Comparison of ENCODE assay signal across 36 cellular contexts in the genomic region with DNA sequence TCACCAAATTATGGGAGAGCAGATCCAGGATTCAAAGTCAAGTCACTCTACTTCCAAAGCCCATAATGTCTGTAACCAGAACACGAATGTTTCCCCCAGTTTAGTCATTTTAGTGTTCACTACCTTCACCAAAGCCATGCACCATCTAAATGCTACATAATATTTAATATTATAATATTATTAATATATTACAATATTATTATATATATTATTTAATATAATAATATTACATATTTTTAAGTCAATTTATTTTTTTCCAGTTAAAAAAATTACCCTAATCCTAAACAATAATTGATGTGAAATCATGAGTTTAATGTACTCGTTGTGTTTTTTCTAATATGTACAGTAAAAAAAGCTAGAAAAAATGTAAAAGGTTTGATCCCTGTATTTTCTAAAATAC.
"Had no signal": no experiment of that assay in that cellular context is flagged by ENCODE, and none has a peak within 500 bp of the region (broad histone marks: within the 10 kb centered on the region; RNA-seq: fewer than 3 reads in every experiment).

No MANE protein-coding gene starts in this region.

- H3K4me1 Mint-ChIP-seq: activated CD4-positive, alpha-beta memory T cell treated with anti-CD3 and anti-CD28 coated beads, Interleukin-2, amount 10 ng/mL, durations not matched to agents 7 days and 5 days; activated CD4-positive, alpha-beta T cell treated with anti-CD3 and anti-CD28 coated beads for 36 hours; activated CD4-positive, alpha-beta T cell treated with anti-CD3 and anti-CD28 coated beads, Interleukin-2, amount 10 ng/mL, durations not matched to agents 7 days and 5 days; activated naive CD4-positive, alpha-beta T cell treated with anti-CD3 and anti-CD28 coated beads, Interleukin-2, amount 10 ng/mL, durations not matched to agents 7 days and 5 days; activated naive CD8-positive, alpha-beta T cell treated with anti-CD3 and anti-CD28 coated beads, Interleukin-2, amount 10 ng/mL, durations not matched to agents 7 days and 5 days; central memory CD8-positive, alpha-beta T cell had no signal

- H3K36me3 Mint-ChIP-seq: activated naive CD4-positive, alpha-beta T cell treated with anti-CD3 and anti-CD28 coated beads, Interleukin-2, amount 10 ng/mL, durations not matched to agents 7 days and 5 days; activated naive CD4-positive, alpha-beta T cell treated with anti-CD3 and anti-CD28 coated beads, Interleukin-2, amount 50 U/mL, for 72 hours had no signal

- H3K9me3 ChIP-seq: esophagus muscularis mucosa, gastrocnemius medialis, heart left ventricle had no signal

- H3K27ac ChIP-seq: brain microvascular endothelial cell, esophagus muscularis mucosa, foreskin keratinocyte, gastrocnemius medialis, heart left ventricle, WERI-Rb-1 had no signal

- H3K4me3 ChIP-seq: esophagus muscularis mucosa, gastrocnemius medialis, heart left ventricle had no signal

- H3K4me3 Mint-ChIP-seq: activated CD4-positive, alpha-beta memory T cell treated with anti-CD3 and anti-CD28 coated beads, Interleukin-2, amount 10 ng/mL, durations not matched to agents 7 days and 5 days; activated CD4-positive, alpha-beta T cell treated with anti-CD3 and anti-CD28 coated beads for 36 hours; activated CD4-positive, alpha-beta T cell treated with anti-CD3 and anti-CD28 coated beads, Interleukin-2, amount 10 ng/mL, durations not matched to agents 7 days and 5 days; activated naive CD4-positive, alpha-beta T cell treated with anti-CD3 and anti-CD28 coated beads, Interleukin-2, amount 10 ng/mL, durations not matched to agents 7 days and 5 days; activated naive CD8-positive, alpha-beta T cell treated with anti-CD3 and anti-CD28 coated beads, Interleukin-2, amount 10 ng/mL, durations not matched to agents 7 days and 5 days; activated T-cell treated with anti-CD3 and anti-CD28 coated beads, Interleukin-2, amount 50 U/mL, for 24 hours; activated T-cell treated with anti-CD3 and anti-CD28 coated beads, Interleukin-2, amount 50 U/mL, for 72 hours; central memory CD8-positive, alpha-beta T cell; effector memory CD8-positive, alpha-beta T cell; T-helper 17 cell; T-helper 2 cell treated with Interferon-gamma antibody and Interleukin-4, amounts not matched to agents 5 μg/mL and 100 μg/mL, for 36 hours had no signal

- DNase-seq: activated CD4-positive, alpha-beta memory T cell treated with anti-CD3 and anti-CD28 coated beads, Interleukin-2, amount 10 ng/mL, durations not matched to agents 7 days and 5 days; activated CD4-positive, alpha-beta T cell treated with anti-CD3 and anti-CD28 coated beads for 36 hours; activated CD4-positive, alpha-beta T cell treated with anti-CD3 and anti-CD28 coated beads, Interleukin-2, amount 10 ng/mL, durations not matched to agents 7 days and 5 days; activated CD4-positive, alpha-beta T cell treated with anti-CD3 and anti-CD28 coated beads, Interleukin-2, amount 50 U/mL, for 4 hours; activated CD4-positive, CD25-positive, alpha-beta regulatory T cell; activated CD4-positive, CD25-positive, alpha-beta regulatory T cell treated with anti-CD3 and anti-CD28 coated beads, Interleukin-2, amount 50 U/mL, for 72 hours; activated CD8-positive, alpha-beta memory T cell treated with anti-CD3 and anti-CD28 coated beads, Interleukin-2, amount 50 U/mL, for 48 hours; activated gamma-delta T cell; activated naive CD4-positive, alpha-beta T cell; activated naive CD4-positive, alpha-beta T cell treated with anti-CD3 and anti-CD28 coated beads, Interleukin-2, amount 10 ng/mL, durations not matched to agents 7 days and 5 days; activated naive CD8-positive, alpha-beta T cell treated with anti-CD3 and anti-CD28 coated beads, Interleukin-2, amount 10 ng/mL, durations not matched to agents 7 days and 5 days; activated T-cell treated with anti-CD3 and anti-CD28 coated beads for 4 hours; activated T-cell treated with anti-CD3 and anti-CD28 coated beads, Interleukin-2, amount 50 U/mL, for 24 hours; activated T-cell treated with anti-CD3 and anti-CD28 coated beads, Interleukin-2, amount 50 U/mL, for 72 hours; amniotic stem cell; cortex of kidney; dermis blood vessel endothelial cell; effector CD4-positive, alpha-beta T cell; effector memory CD8-positive, alpha-beta T cell; erythroblast; foreskin keratinocyte; glutamatergic neuron; heart left ventricle; T-helper 1 cell; T-helper 17 cell; T1000; WERI-Rb-1 had no signal

- H3K9me3 Mint-ChIP-seq: activated naive CD4-positive, alpha-beta T cell treated with anti-CD3 and anti-CD28 coated beads, Interleukin-2, amount 10 ng/mL, durations not matched to agents 7 days and 5 days; activated T-cell treated with anti-CD3 and anti-CD28 coated beads, Interleukin-2, amount 50 U/mL, for 24 hours; activated T-cell treated with anti-CD3 and anti-CD28 coated beads, Interleukin-2, amount 50 U/mL, for 72 hours; central memory CD8-positive, alpha-beta T cell; effector memory CD8-positive, alpha-beta T cell; T-helper 2 cell treated with Interferon-gamma antibody and Interleukin-4, amounts not matched to agents 5 μg/mL and 100 μg/mL, for 36 hours had no signal

- H3K27me3 Mint-ChIP-seq: activated CD4-positive, alpha-beta memory T cell treated with anti-CD3 and anti-CD28 coated beads, Interleukin-2, amount 10 ng/mL, durations not matched to agents 7 days and 5 days; activated CD4-positive, alpha-beta T cell treated with anti-CD3 and anti-CD28 coated beads for 36 hours; activated CD4-positive, alpha-beta T cell treated with anti-CD3 and anti-CD28 coated beads, Interleukin-2, amount 10 ng/mL, durations not matched to agents 7 days and 5 days; activated naive CD4-positive, alpha-beta T cell treated with anti-CD3 and anti-CD28 coated beads, Interleukin-2, amount 10 ng/mL, durations not matched to agents 7 days and 5 days; activated naive CD8-positive, alpha-beta T cell treated with anti-CD3 and anti-CD28 coated beads, Interleukin-2, amount 10 ng/mL, durations not matched to agents 7 days and 5 days; activated T-cell treated with anti-CD3 and anti-CD28 coated beads, Interleukin-2, amount 50 U/mL, for 24 hours; central memory CD8-positive, alpha-beta T cell; effector memory CD8-positive, alpha-beta T cell; T-helper 17 cell had no signal

- H3K36me3 ChIP-seq: brain microvascular endothelial cell, esophagus muscularis mucosa, gastrocnemius medialis, heart left ventricle, WERI-Rb-1 had no signal

- H3K27ac Mint-ChIP-seq: activated CD4-positive, alpha-beta memory T cell treated with anti-CD3 and anti-CD28 coated beads, Interleukin-2, amount 10 ng/mL, durations not matched to agents 7 days and 5 days; activated CD4-positive, alpha-beta T cell treated with anti-CD3 and anti-CD28 coated beads for 36 hours; activated CD4-positive, alpha-beta T cell treated with anti-CD3 and anti-CD28 coated beads, Interleukin-2, amount 10 ng/mL, durations not matched to agents 7 days and 5 days; activated naive CD4-positive, alpha-beta T cell treated with anti-CD3 and anti-CD28 coated beads, Interleukin-2, amount 10 ng/mL, durations not matched to agents 7 days and 5 days; activated naive CD4-positive, alpha-beta T cell treated with anti-CD3 and anti-CD28 coated beads, Interleukin-2, amount 50 U/mL, for 72 hours; activated naive CD8-positive, alpha-beta T cell treated with anti-CD3 and anti-CD28 coated beads, Interleukin-2, amount 10 ng/mL, durations not matched to agents 7 days and 5 days; activated T-cell treated with anti-CD3 and anti-CD28 coated beads, Interleukin-2, amount 50 U/mL, for 24 hours; activated T-cell treated with anti-CD3 and anti-CD28 coated beads, Interleukin-2, amount 50 U/mL, for 72 hours; T-helper 17 cell; T-helper 2 cell treated with Interferon-gamma antibody and Interleukin-4, amounts not matched to agents 5 μg/mL and 100 μg/mL, for 36 hours had no signal

- FAIRE-seq: astrocyte, bronchial epithelial cell, colon had no signal

- ATAC-seq: activated CD4-positive, alpha-beta T cell treated with anti-CD3 and anti-CD28 coated beads for 36 hours; activated naive CD4-positive, alpha-beta T cell treated with anti-CD3 and anti-CD28 coated beads, Interleukin-2, amount 50 U/mL, for 72 hours; activated T-cell treated with anti-CD3 and anti-CD28 coated beads, Interleukin-2, amount 50 U/mL, for 72 hours; effector memory CD8-positive, alpha-beta T cell; foreskin keratinocyte; heart left ventricle; T-helper 17 cell had no signal

- H3K27me3 ChIP-seq: brain microvascular endothelial cell, esophagus muscularis mucosa, foreskin keratinocyte, gastrocnemius medialis, heart left ventricle had no signal
